ENCODE assay signal across 10 cellular contexts in genomic region chr18:2978208-2978607, GRCh38. TPM values are rescaled to one million over a fixed set of nuclear protein-coding genes. Genes with fewer than 3 reads are reported as not detected.
DNase-seq lines count a peak whose midpoint lies in the region; ATAC-seq, FAIRE-seq and TF ChIP-seq lines count a peak whose summit lies in the region.
"Had no signal": no experiment of that assay in that cellular context is flagged by ENCODE, and none has a peak within 500 bp of the region (broad histone marks: within the 10 kb centered on the region; RNA-seq: fewer than 3 reads in every experiment).

No MANE protein-coding gene starts in this region.

- H3K9ac ChIP-seq in kidney (ENCODE audit: low read length in 2 of 2) = peak overlapping the region in 1 of 2 donors; percentile 10

- peak overlapping the region; percentile 89 for H3K27ac Mint-ChIP-seq in activated T-cell treated with anti-CD3 and anti-CD28 coated beads, Interleukin-2, amount 50 U/mL, for 72 hours
- peak overlapping the region; percentile 99 for H3K27ac Mint-ChIP-seq in T-helper 17 cell

- TF ChIP-seq CTCF in kidney (IDR thresholded peaks at IDR 0.05; ENCODE audit: borderline replicate concordance, extremely low read depth, insufficient read depth) (no peak), tibial artery (IDR thresholded peaks at IDR 0.05) (peak in 1 of 2 experiments; percentile 7)

- DNase-seq in activated T-cell treated with anti-CD3 and anti-CD28 coated beads, Interleukin-2, amount 50 U/mL, for 72 hours = no peak
- DNase-seq in activated T-cell treated with anti-CD3 and anti-CD28 coated beads, Interleukin-2, amount 50 U/mL, for 48 hours = no peak
- DNase-seq in T-helper 17 cell = no peak
- DNase-seq in kidney = no peak
- DNase-seq in tibial artery = no peak
- no peak for DNase-seq in activated CD8-positive, alpha-beta memory T cell treated with anti-CD3 and anti-CD28 coated beads, Interleukin-2, amount 50 U/mL, for 48 hours
- DNase-seq in iPS-NIHi7 (ENCODE audit: extremely low spot score) = no peak
- no peak for DNase-seq in NCI-H2029 treated with DMSO at 0.1 percent for 48 hours (lab: John Stamatoyannopoulos, UW)
- DNase-seq: SW 1271 had no signal

- H3K4me3 Mint-ChIP-seq in activated T-cell treated with anti-CD3 and anti-CD28 coated beads, Interleukin-2, amount 50 U/mL, for 72 hours = peak overlapping the region; percentile 76 to 90
- peak overlapping the region; percentile 93 for H3K4me3 Mint-ChIP-seq in T-helper 17 cell

- H3K27me3 ChIP-seq in tibial artery = no peaks in the 10 kb centered on the region

- no peaks in the 10 kb centered on the region for H3K9me3 ChIP-seq in T-helper 17 cell (ENCODE audit: control insufficient read depth, low read length, poor library complexity, severe bottlenecking)
- H3K9me3 ChIP-seq in kidney (ENCODE audit: control insufficient read depth in 1 of 2, low read length in 2 of 2) = no peaks in the 10 kb centered on the region
- no peaks in the 10 kb centered on the region for H3K9me3 ChIP-seq in tibial artery

- peak; percentile 30 to 37 for ATAC-seq in activated T-cell treated with anti-CD3 and anti-CD28 coated beads, Interleukin-2, amount 50 U/mL, for 72 hours (replicated peaks in 1 of 2)
- no peak for ATAC-seq in T-helper 17 cell

- H3K4me3 ChIP-seq in kidney (ENCODE audit: low read length in 2 of 2) (peak overlapping the region; percentile 4 to 17), tibial artery (peak overlapping the region; percentile 5 to 24)

- FAIRE-seq in kidney (lab: Jason Lieb, UNC) = no peak
- FAIRE-seq: D721Med had no signal

- H3K36me3 ChIP-seq in kidney (ENCODE audit: control insufficient read depth in 1 of 2, insufficient read depth in 2 of 2, low read length in 2 of 2) (no peaks in the 10 kb centered on the region), tibial artery (no peaks in the 10 kb centered on the region)

- peaks cover 85% of the 10 kb centered on the region for H3K4me1 Mint-ChIP-seq in activated T-cell treated with anti-CD3 and anti-CD28 coated beads, Interleukin-2, amount 50 U/mL, for 72 hours (ENCODE audit: low read depth)
- peaks cover 62% of the 10 kb centered on the region for H3K4me1 Mint-ChIP-seq in T-helper 17 cell

- H3K4me1 ChIP-seq in kidney (ENCODE audit: control insufficient read depth in 1 of 2, insufficient read depth in 1 of 2, low read depth in 1 of 2, low read length in 2 of 2) (peaks cover 43 to 72% of the 10 kb centered on the region in 2 donors), tibial artery (peaks cover 0 to 100% (median 49%) of the 10 kb centered on the region in 4 donors)

- H3K36me3 Mint-ChIP-seq in activated T-cell treated with anti-CD3 and anti-CD28 coated beads, Interleukin-2, amount 50 U/mL, for 72 hours (ENCODE audit: insufficient read depth in 2 of 2) = peaks cover 9 to 17% of the 10 kb centered on the region in 2 donors
- H3K36me3 Mint-ChIP-seq in T-helper 17 cell (ENCODE audit: low read depth) = peaks cover 4% of the 10 kb centered on the region

- H3K27me3 Mint-ChIP-seq in activated T-cell treated with anti-CD3 and anti-CD28 coated beads, Interleukin-2, amount 50 U/mL, for 72 hours (ENCODE audit: low read depth) = no peaks in the 10 kb centered on the region
- H3K27me3 Mint-ChIP-seq in T-helper 17 cell = no peaks in the 10 kb centered on the region

- no peaks in the 10 kb centered on the region for H3K9me3 Mint-ChIP-seq in activated T-cell treated with anti-CD3 and anti-CD28 coated beads, Interleukin-2, amount 50 U/mL, for 72 hours

- peak overlapping the region; percentile 43 to 92 for H3K27ac ChIP-seq in kidney (ENCODE audit: low read depth in 2 of 2, low read length in 2 of 2)
- peak overlapping the region; percentile 81 to 85 for H3K27ac ChIP-seq in tibial artery

- intact Hi-C loops in kidney (cut with DNase I) (no loop called here), tibial artery (cut with DNase I; ENCODE audit: low total_unique reads) (no loop called here)

RNA-seq across cellular contexts. Expression of gene LPIN2, which starts 34.7 kb away (rescaled TPM):
- total RNA-seq in activated T-cell treated with anti-CD3 and anti-CD28 coated beads, Interleukin-2, amount 50 U/mL, for 72 hours = 100 to 1,000 TPM; 101 to 106 TPM
- total RNA-seq in T-helper 17 cell (10 to 100 TPM; 75.8 to 84.8 TPM), kidney (52.3 TPM)
- 14.3 TPM for polyA plus RNA-seq in kidney (ENCODE audit: insufficient read depth, low read depth, low replicate concordance)
